Comparison of ENCODE assay signal across 1 cellular context in the genomic region with DNA sequence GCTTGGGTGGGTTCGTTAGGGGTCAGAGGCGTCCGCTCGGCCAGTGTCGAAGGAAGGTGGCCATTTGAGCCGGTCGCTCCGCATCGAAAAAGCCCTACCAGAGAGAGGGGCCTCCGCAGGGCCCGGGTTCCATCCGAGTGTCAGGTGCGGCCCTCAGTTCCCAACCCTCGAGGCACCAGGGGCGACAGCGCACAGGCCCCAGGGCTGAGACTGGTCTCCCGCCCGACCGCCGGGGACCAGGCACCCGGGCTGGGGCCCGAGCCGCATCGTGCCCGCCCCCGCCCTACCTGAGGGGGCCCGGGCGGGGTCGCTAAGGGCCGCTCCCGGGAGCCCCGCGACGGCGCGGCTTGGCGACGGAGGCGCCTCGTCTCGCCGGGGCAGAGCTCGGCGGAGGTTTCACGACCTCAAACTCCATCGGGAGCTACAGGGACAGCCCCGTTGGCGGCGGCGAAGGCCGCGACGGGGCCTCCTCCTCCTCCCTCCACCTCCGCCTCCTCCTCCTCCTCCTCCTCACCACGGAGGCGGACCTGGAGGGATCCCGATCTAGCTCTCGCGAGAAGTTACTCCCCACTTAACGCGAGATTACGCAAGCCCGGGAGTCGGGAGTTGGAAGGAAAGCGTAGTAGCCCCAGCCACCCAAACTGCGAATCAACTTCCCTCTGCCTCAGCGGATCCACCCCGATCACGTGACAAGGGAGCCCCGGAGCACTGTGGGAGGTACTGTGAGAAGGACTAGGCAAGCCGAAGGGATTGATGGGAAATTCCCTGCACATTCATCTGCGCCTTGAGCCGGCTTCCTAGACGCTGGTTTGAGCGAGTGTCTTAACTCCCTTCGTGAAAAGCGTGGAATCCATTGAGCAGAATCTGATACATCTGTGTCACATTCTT.
TF ChIP-seq lines count a peak whose summit lies in the region.

A gene with protein sequence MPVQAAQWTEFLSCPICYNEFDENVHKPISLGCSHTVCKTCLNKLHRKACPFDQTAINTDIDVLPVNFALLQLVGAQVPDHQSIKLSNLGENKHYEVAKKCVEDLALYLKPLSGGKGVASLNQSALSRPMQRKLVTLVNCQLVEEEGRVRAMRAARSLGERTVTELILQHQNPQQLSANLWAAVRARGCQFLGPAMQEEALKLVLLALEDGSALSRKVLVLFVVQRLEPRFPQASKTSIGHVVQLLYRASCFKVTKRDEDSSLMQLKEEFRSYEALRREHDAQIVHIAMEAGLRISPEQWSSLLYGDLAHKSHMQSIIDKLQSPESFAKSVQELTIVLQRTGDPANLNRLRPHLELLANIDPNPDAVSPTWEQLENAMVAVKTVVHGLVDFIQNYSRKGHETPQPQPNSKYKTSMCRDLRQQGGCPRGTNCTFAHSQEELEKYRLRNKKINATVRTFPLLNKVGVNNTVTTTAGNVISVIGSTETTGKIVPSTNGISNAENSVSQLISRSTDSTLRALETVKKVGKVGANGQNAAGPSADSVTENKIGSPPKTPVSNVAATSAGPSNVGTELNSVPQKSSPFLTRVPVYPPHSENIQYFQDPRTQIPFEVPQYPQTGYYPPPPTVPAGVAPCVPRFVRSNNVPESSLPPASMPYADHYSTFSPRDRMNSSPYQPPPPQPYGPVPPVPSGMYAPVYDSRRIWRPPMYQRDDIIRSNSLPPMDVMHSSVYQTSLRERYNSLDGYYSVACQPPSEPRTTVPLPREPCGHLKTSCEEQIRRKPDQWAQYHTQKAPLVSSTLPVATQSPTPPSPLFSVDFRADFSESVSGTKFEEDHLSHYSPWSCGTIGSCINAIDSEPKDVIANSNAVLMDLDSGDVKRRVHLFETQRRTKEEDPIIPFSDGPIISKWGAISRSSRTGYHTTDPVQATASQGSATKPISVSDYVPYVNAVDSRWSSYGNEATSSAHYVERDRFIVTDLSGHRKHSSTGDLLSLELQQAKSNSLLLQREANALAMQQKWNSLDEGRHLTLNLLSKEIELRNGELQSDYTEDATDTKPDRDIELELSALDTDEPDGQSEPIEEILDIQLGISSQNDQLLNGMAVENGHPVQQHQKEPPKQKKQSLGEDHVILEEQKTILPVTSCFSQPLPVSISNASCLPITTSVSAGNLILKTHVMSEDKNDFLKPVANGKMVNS (minus strand): TSS at position 537 of the 888 bp plus-strand sequence. CDS start 7,850 bp downstream, outside the sequence.

TF ChIP-seq in K562, 482 proteins besides CTCF, POLR2A, EP300 and RAD21 (continued from another document and continues in another):
- TF ChIP-seq, protein P1, sequence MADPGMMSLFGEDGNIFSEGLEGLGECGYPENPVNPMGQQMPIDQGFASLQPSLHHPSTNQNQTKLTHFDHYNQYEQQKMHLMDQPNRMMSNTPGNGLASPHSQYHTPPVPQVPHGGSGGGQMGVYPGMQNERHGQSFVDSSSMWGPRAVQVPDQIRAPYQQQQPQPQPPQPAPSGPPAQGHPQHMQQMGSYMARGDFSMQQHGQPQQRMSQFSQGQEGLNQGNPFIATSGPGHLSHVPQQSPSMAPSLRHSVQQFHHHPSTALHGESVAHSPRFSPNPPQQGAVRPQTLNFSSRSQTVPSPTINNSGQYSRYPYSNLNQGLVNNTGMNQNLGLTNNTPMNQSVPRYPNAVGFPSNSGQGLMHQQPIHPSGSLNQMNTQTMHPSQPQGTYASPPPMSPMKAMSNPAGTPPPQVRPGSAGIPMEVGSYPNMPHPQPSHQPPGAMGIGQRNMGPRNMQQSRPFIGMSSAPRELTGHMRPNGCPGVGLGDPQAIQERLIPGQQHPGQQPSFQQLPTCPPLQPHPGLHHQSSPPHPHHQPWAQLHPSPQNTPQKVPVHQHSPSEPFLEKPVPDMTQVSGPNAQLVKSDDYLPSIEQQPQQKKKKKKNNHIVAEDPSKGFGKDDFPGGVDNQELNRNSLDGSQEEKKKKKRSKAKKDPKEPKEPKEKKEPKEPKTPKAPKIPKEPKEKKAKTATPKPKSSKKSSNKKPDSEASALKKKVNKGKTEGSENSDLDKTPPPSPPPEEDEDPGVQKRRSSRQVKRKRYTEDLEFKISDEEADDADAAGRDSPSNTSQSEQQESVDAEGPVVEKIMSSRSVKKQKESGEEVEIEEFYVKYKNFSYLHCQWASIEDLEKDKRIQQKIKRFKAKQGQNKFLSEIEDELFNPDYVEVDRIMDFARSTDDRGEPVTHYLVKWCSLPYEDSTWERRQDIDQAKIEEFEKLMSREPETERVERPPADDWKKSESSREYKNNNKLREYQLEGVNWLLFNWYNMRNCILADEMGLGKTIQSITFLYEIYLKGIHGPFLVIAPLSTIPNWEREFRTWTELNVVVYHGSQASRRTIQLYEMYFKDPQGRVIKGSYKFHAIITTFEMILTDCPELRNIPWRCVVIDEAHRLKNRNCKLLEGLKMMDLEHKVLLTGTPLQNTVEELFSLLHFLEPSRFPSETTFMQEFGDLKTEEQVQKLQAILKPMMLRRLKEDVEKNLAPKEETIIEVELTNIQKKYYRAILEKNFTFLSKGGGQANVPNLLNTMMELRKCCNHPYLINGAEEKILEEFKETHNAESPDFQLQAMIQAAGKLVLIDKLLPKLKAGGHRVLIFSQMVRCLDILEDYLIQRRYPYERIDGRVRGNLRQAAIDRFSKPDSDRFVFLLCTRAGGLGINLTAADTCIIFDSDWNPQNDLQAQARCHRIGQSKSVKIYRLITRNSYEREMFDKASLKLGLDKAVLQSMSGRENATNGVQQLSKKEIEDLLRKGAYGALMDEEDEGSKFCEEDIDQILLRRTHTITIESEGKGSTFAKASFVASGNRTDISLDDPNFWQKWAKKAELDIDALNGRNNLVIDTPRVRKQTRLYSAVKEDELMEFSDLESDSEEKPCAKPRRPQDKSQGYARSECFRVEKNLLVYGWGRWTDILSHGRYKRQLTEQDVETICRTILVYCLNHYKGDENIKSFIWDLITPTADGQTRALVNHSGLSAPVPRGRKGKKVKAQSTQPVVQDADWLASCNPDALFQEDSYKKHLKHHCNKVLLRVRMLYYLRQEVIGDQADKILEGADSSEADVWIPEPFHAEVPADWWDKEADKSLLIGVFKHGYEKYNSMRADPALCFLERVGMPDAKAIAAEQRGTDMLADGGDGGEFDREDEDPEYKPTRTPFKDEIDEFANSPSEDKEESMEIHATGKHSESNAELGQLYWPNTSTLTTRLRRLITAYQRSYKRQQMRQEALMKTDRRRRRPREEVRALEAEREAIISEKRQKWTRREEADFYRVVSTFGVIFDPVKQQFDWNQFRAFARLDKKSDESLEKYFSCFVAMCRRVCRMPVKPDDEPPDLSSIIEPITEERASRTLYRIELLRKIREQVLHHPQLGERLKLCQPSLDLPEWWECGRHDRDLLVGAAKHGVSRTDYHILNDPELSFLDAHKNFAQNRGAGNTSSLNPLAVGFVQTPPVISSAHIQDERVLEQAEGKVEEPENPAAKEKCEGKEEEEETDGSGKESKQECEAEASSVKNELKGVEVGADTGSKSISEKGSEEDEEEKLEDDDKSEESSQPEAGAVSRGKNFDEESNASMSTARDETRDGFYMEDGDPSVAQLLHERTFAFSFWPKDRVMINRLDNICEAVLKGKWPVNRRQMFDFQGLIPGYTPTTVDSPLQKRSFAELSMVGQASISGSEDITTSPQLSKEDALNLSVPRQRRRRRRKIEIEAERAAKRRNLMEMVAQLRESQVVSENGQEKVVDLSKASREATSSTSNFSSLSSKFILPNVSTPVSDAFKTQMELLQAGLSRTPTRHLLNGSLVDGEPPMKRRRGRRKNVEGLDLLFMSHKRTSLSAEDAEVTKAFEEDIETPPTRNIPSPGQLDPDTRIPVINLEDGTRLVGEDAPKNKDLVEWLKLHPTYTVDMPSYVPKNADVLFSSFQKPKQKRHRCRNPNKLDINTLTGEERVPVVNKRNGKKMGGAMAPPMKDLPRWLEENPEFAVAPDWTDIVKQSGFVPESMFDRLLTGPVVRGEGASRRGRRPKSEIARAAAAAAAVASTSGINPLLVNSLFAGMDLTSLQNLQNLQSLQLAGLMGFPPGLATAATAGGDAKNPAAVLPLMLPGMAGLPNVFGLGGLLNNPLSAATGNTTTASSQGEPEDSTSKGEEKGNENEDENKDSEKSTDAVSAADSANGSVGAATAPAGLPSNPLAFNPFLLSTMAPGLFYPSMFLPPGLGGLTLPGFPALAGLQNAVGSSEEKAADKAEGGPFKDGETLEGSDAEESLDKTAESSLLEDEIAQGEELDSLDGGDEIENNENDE (IDR thresholded peaks at IDR 0.05; ENCODE audit: low read depth, low read length), result no peak
- TF ChIP-seq HDAC1 (IDR thresholded peaks at IDR 0.05) (peak in 1 of 2 experiments; percentile 79; a peak in 2 of 4 replicates), HNRNPK (IDR thresholded peaks at IDR 0.05; ENCODE audit: low read depth, low read length, poor library complexity, severe bottlenecking) (no peak), DIDO1 (tag; IDR thresholded peaks at IDR 0.05; ENCODE audit: low read depth) (peak; percentile 63; the same call in 1 of the 2 replicates), ZNF239 (CRISPR knock-in tag; IDR thresholded peaks at IDR 0.05) (no peak), ATF7 (IDR thresholded peaks at IDR 0.05) (peak; percentile 81), ASH1L (IDR thresholded peaks at IDR 0.05; ENCODE audit: borderline replicate concordance, low read depth, partially characterized antibody) (peak; percentile 92), COPS2 (conservative IDR thresholded peaks at IDR 0.05) (no peak), ZNF253 (CRISPR knock-in tag; conservative IDR thresholded peaks at IDR 0.05) (0 out of 2 replicates have a peak, but pooled peaks have one; percentile 19), NFIC (IDR thresholded peaks at IDR 0.05) (peak; percentile 58), PCBP2 (IDR thresholded peaks at IDR 0.05; ENCODE audit: low read depth, low read length, poor library complexity, severe bottlenecking) (no peak)
- TF ChIP-seq, protein P2, sequence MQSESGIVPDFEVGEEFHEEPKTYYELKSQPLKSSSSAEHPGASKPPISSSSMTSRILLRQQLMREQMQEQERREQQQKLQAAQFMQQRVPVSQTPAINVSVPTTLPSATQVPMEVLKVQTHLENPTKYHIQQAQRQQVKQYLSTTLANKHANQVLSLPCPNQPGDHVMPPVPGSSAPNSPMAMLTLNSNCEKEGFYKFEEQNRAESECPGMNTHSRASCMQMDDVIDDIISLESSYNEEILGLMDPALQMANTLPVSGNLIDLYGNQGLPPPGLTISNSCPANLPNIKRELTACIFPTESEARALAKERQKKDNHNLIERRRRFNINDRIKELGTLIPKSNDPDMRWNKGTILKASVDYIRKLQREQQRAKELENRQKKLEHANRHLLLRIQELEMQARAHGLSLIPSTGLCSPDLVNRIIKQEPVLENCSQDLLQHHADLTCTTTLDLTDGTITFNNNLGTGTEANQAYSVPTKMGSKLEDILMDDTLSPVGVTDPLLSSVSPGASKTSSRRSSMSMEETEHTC (IDR thresholded peaks at IDR 0.05), result peak; percentile 76; the same call in 1 of the 2 replicates
- TF ChIP-seq, protein P3, sequence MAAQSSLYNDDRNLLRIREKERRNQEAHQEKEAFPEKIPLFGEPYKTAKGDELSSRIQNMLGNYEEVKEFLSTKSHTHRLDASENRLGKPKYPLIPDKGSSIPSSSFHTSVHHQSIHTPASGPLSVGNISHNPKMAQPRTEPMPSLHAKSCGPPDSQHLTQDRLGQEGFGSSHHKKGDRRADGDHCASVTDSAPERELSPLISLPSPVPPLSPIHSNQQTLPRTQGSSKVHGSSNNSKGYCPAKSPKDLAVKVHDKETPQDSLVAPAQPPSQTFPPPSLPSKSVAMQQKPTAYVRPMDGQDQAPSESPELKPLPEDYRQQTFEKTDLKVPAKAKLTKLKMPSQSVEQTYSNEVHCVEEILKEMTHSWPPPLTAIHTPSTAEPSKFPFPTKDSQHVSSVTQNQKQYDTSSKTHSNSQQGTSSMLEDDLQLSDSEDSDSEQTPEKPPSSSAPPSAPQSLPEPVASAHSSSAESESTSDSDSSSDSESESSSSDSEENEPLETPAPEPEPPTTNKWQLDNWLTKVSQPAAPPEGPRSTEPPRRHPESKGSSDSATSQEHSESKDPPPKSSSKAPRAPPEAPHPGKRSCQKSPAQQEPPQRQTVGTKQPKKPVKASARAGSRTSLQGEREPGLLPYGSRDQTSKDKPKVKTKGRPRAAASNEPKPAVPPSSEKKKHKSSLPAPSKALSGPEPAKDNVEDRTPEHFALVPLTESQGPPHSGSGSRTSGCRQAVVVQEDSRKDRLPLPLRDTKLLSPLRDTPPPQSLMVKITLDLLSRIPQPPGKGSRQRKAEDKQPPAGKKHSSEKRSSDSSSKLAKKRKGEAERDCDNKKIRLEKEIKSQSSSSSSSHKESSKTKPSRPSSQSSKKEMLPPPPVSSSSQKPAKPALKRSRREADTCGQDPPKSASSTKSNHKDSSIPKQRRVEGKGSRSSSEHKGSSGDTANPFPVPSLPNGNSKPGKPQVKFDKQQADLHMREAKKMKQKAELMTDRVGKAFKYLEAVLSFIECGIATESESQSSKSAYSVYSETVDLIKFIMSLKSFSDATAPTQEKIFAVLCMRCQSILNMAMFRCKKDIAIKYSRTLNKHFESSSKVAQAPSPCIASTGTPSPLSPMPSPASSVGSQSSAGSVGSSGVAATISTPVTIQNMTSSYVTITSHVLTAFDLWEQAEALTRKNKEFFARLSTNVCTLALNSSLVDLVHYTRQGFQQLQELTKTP (IDR thresholded peaks at IDR 0.05; ENCODE audit: low read depth in 1 of 2, partially characterized antibody in 2 of 2), result peak; percentile 85 to 95
- TF ChIP-seq, protein P4, sequence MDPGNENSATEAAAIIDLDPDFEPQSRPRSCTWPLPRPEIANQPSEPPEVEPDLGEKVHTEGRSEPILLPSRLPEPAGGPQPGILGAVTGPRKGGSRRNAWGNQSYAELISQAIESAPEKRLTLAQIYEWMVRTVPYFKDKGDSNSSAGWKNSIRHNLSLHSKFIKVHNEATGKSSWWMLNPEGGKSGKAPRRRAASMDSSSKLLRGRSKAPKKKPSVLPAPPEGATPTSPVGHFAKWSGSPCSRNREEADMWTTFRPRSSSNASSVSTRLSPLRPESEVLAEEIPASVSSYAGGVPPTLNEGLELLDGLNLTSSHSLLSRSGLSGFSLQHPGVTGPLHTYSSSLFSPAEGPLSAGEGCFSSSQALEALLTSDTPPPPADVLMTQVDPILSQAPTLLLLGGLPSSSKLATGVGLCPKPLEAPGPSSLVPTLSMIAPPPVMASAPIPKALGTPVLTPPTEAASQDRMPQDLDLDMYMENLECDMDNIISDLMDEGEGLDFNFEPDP (CRISPR knock-in tag; IDR thresholded peaks at IDR 0.05), result 0 out of 2 replicates have a peak, but pooled peaks have one; percentile 65
- TF ChIP-seq, protein P5, sequence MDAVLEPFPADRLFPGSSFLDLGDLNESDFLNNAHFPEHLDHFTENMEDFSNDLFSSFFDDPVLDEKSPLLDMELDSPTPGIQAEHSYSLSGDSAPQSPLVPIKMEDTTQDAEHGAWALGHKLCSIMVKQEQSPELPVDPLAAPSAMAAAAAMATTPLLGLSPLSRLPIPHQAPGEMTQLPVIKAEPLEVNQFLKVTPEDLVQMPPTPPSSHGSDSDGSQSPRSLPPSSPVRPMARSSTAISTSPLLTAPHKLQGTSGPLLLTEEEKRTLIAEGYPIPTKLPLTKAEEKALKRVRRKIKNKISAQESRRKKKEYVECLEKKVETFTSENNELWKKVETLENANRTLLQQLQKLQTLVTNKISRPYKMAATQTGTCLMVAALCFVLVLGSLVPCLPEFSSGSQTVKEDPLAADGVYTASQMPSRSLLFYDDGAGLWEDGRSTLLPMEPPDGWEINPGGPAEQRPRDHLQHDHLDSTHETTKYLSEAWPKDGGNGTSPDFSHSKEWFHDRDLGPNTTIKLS (IDR thresholded peaks at IDR 0.05; ENCODE audit: borderline replicate concordance, low read depth), result peak; percentile 94
- TF ChIP-seq, protein P6, sequence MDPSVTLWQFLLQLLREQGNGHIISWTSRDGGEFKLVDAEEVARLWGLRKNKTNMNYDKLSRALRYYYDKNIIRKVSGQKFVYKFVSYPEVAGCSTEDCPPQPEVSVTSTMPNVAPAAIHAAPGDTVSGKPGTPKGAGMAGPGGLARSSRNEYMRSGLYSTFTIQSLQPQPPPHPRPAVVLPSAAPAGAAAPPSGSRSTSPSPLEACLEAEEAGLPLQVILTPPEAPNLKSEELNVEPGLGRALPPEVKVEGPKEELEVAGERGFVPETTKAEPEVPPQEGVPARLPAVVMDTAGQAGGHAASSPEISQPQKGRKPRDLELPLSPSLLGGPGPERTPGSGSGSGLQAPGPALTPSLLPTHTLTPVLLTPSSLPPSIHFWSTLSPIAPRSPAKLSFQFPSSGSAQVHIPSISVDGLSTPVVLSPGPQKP (CRISPR knock-in tag; IDR thresholded peaks at IDR 0.05), result no peak
